In the genomic region with DNA sequence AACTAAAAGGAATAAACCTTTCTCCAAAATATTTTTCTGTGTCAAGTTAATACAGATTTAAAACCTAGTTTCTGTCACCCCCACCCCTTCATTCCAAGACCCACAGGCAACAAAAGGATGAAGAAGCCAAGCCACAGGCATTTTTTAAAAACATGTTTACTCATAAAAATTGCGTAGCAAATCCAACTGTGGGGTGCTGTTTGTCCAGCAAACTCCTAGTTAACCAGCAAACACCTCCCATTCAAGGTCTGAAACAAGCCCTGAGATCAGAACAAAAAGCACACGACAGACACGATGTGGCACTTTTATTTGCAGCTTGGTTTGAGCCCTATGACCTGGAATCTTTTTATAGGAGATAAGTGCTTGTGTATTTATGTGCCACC, we compare ENCODE assay signal across 17 cellular contexts.
DNase-seq lines count a peak whose midpoint lies in the region; ATAC-seq, FAIRE-seq and TF ChIP-seq lines count a peak whose summit lies in the region.
"Had no signal": no experiment of that assay in that cellular context is flagged by ENCODE, and none has a peak within 500 bp of the region (broad histone marks: within the 10 kb centered on the region; RNA-seq: fewer than 3 reads in every experiment).

No MANE protein-coding gene starts in this region.

- H2AFZ ChIP-seq in H1 (ENCODE audit: low read length), result no peak overlapping the region
- H2AFZ ChIP-seq in neural cell (ENCODE audit: low read depth, low read length), result no peak overlapping the region

- no peak overlapping the region for H3K14ac ChIP-seq in H1 (ENCODE audit: insufficient read length)

- H3K23ac ChIP-seq in H1 (ENCODE audit: insufficient read length), result no peak overlapping the region

- H3K27me3 ChIP-seq in Caco-2 (replicated peaks; ENCODE audit: control insufficient read depth, insufficient read depth, low read length) (no peaks in the 10 kb centered on the region), MG63 (no peaks in the 10 kb centered on the region), H1 (replicated peaks in 1 of 4; ENCODE audit: control insufficient read depth in 3 of 4, extremely low read depth in 1 of 4, insufficient read depth in 3 of 4, low read length in 3 of 4) (no peaks in the 10 kb centered on the region), neural cell (ENCODE audit: insufficient read depth, low read depth, low read length) (no peaks in the 10 kb centered on the region), upper lobe of right lung (no peaks in the 10 kb centered on the region)

- peak overlapping the region; percentile 71; the same call in 1 of the 2 replicates for H2AK5ac ChIP-seq in H1 (ENCODE audit: low read depth, low read length)

- peak overlapping the region; percentile 82 for H2BK5ac ChIP-seq in H1 (ENCODE audit: low read depth, low read length)

- H3K79me2 ChIP-seq in H1 (ENCODE audit: control insufficient read depth in 1 of 2, insufficient read depth in 2 of 2, low read length in 2 of 2) (peaks cover 0 to 16% of the 10 kb centered on the region in 2 experiments; a peak in 2 of 4 replicates), neural cell (replicated peaks; ENCODE audit: insufficient read depth, low read length) (no peaks in the 10 kb centered on the region)

- no peaks in the 10 kb centered on the region for H3K9me2 ChIP-seq in neural cell (ENCODE audit: insufficient read depth, low read length)

- TF ChIP-seq EP300 in H1 (IDR thresholded peaks at IDR 0.05; ENCODE audit: borderline replicate concordance in 1 of 2, low read depth in 2 of 2, low read length in 2 of 2) (0 out of 3 replicates have a peak, but pooled peaks of 1 of the 2 experiments have one; percentile 0), neural cell (conservative IDR thresholded peaks at IDR 0.05; ENCODE audit: poor library complexity, severe bottlenecking) (no peak)

- peaks cover 27% of the 10 kb centered on the region for H3K36me3 Mint-ChIP-seq in Caco-2 (ENCODE audit: insufficient read depth, unreplicated experiment)
- no peaks in the 10 kb centered on the region for H3K36me3 Mint-ChIP-seq in natural killer cell
- H3K36me3 Mint-ChIP-seq: stimulated activated effector memory CD8-positive, alpha-beta T cell treated with anti-CD3 and anti-CD28 coated beads, Interleukin-12 subunit alpha, Interleukin-12 subunit beta, amount 100 ng/mL, for 72 hours had no signal

- peak overlapping the region; percentile 19 for H4K5ac ChIP-seq in H1 (ENCODE audit: insufficient read length, low read depth, low read length)

- TF ChIP-seq POLR2A in H1 (IDR thresholded peaks at IDR 0.05; ENCODE audit: control extremely low read depth in 1 of 2, low read depth in 2 of 2, low read length in 2 of 2), result no peak

- ATAC-seq in natural killer cell (no peak), GM21390 (IDR thresholded peaks at IDR 0.05; ENCODE audit: unreplicated experiment) (no peak), upper lobe of right lung (no peak)
- no peak for ATAC-seq in activated CD4-positive, CD25-positive, alpha-beta regulatory T cell treated with anti-CD3 and anti-CD28 coated beads, Interleukin-2, amount 50 U/mL, for 24 hours
- ATAC-seq: activated T-cell treated with anti-CD3 and anti-CD28 coated beads, Interleukin-2, amount 50 U/mL, for 72 hours; stimulated activated effector memory CD8-positive, alpha-beta T cell treated with anti-CD3 and anti-CD28 coated beads, Interleukin-12 subunit alpha, Interleukin-12 subunit beta, amount 100 ng/mL, for 72 hours had no signal

- POLR2A ChIA-PET in Caco-2 (lab: Charles Lee) (interaction anchor here (0.8 to 1.0 kb wide), 2 partner anchors 24 to 50 kb away, joined by 4 read pairs; no protein-coding TSS in a partner anchor), H1 (lab: Charles Lee; ENCODE audit: partially characterized antibody) (interaction anchor here (0.9 to 1.6 kb wide), 3 partner anchors 17 to 79 kb away, joined by 3 to 5 read pairs (median 3); no protein-coding TSS in a partner anchor)

- no peak for FAIRE-seq in H1 (lab: Jason Lieb, UNC)

- peak overlapping the region; percentile 91 for H2BK12ac ChIP-seq in H1 (ENCODE audit: low read depth, low read length)

- H3K18ac ChIP-seq in H1 (ENCODE audit: extremely low read depth, low read length), result peak overlapping the region; percentile 89

- peak overlapping the region; percentile 86 for H3K27ac ChIP-seq in H1 (ENCODE audit: low read depth, low read length)
- peak overlapping the region; percentile 62 for H3K27ac ChIP-seq in neural cell (ENCODE audit: low read length)
- H3K27ac ChIP-seq in upper lobe of right lung, result no peak overlapping the region

- peaks cover 66% of the 10 kb centered on the region for H3K4me1 ChIP-seq in Caco-2
- peaks cover 10 to 39% (median 34%) of the 10 kb centered on the region in 4 experiments for H3K4me1 ChIP-seq in H1 (replicated peaks in 1 of 4; ENCODE audit: control insufficient read depth in 3 of 4, insufficient read depth in 4 of 4, low read length in 3 of 4)
- no peaks in the 10 kb centered on the region for H3K4me1 ChIP-seq in upper lobe of right lung

- peak overlapping the region; percentile 0 for H2BK120ac ChIP-seq in H1 (replicated peaks; ENCODE audit: low read depth, low read length)

- H3K27ac Mint-ChIP-seq in Caco-2 (ENCODE audit: unreplicated experiment), result peak overlapping the region; percentile 85
- no peak overlapping the region for H3K27ac Mint-ChIP-seq in natural killer cell
- H3K27ac Mint-ChIP-seq: activated T-cell treated with anti-CD3 and anti-CD28 coated beads, Interleukin-2, amount 50 U/mL, for 72 hours; stimulated activated effector memory CD8-positive, alpha-beta T cell treated with anti-CD3 and anti-CD28 coated beads, Interleukin-12 subunit alpha, Interleukin-12 subunit beta, amount 100 ng/mL, for 72 hours had no signal

- peak overlapping the region; percentile 48 for H4K91ac ChIP-seq in H1 (replicated peaks; ENCODE audit: insufficient read length, low read length)

- no peak for TF ChIP-seq CTCF in Caco-2 (IDR thresholded peaks at IDR 0.05; ENCODE audit: insufficient read depth in 1 of 2, low read depth in 1 of 2, low read length in 1 of 2, severe bottlenecking in 1 of 2, unreplicated experiment in 1 of 2)
- no peak for TF ChIP-seq CTCF in H1 (IDR thresholded peaks at IDR 0.05; ENCODE audit: control extremely low read depth in 1 of 3, insufficient read depth in 1 of 3, low read depth in 1 of 3, low read length in 3 of 3)
- TF ChIP-seq CTCF in neural cell (IDR thresholded peaks at IDR 0.05; ENCODE audit: poor library complexity, severe bottlenecking), result no peak
- no peak for TF ChIP-seq CTCF in natural killer cell (IDR thresholded peaks at IDR 0.05)
- TF ChIP-seq CTCF in upper lobe of right lung (IDR thresholded peaks at IDR 0.05), result no peak

- H4K20me1 ChIP-seq in H1 (replicated peaks in 1 of 2; ENCODE audit: control insufficient read depth in 1 of 2, insufficient read depth in 2 of 2, low read length in 2 of 2) (no peaks in the 10 kb centered on the region), neural cell (ENCODE audit: insufficient read depth) (no peaks in the 10 kb centered on the region)

- H3K4me2 ChIP-seq in H1 (ENCODE audit: insufficient read depth in 1 of 2, low read depth in 2 of 2, low read length in 2 of 2), result peak overlapping the region; percentile 51 to 67
- no peak overlapping the region for H3K4me2 ChIP-seq in neural cell (ENCODE audit: low read length)

- no peak overlapping the region for H3K56ac ChIP-seq in H1 (replicated peaks; ENCODE audit: insufficient read length, low read depth, low read length)

- H3K79me1 ChIP-seq in H1 (ENCODE audit: low read depth, low read length), result no peaks in the 10 kb centered on the region

- peak overlapping the region; percentile 78 for H3K4me3 Mint-ChIP-seq in Caco-2 (ENCODE audit: unreplicated experiment)
- H3K4me3 Mint-ChIP-seq in natural killer cell, result no peak overlapping the region
- H3K4me3 Mint-ChIP-seq: activated T-cell treated with anti-CD3 and anti-CD28 coated beads, Interleukin-2, amount 50 U/mL, for 72 hours; stimulated activated effector memory CD8-positive, alpha-beta T cell treated with anti-CD3 and anti-CD28 coated beads, Interleukin-12 subunit alpha, Interleukin-12 subunit beta, amount 100 ng/mL, for 72 hours had no signal

- intact Hi-C loops in Caco-2 (cut with micrococcal nuclease; ENCODE audit: unreplicated experiment), result loop anchor here (1.0 kb wide), 1 partner anchor 35 kb away; no protein-coding TSS in a partner anchor
- intact Hi-C loops in natural killer cell (cut with micrococcal nuclease), result no loop called here
- intact Hi-C loops in upper lobe of right lung (cut with DNase I), result no loop called here

- H3K9ac ChIP-seq in H1 (replicated peaks in 1 of 4; ENCODE audit: extremely low read depth in 1 of 4, low read depth in 3 of 4, low read length in 3 of 4) (peak overlapping the region in 1 of 4 experiments; percentile 46; a peak in 2 of 7 replicates), neural cell (ENCODE audit: low read length) (no peak overlapping the region)

- no peaks in the 10 kb centered on the region; the same call in 1 of the 2 replicates for H3K23me2 ChIP-seq in H1 (ENCODE audit: low read depth, low read length)

- no peaks in the 10 kb centered on the region for H3F3A ChIP-seq in neural cell (ENCODE audit: insufficient read depth, low read length, poor library complexity, severe bottlenecking)

- H3K9me3 ChIP-seq in Caco-2, result no peaks in the 10 kb centered on the region
- no peaks in the 10 kb centered on the region for H3K9me3 ChIP-seq in MG63
- no peaks in the 10 kb centered on the region for H3K9me3 ChIP-seq in H1 (ENCODE audit: insufficient read depth in 2 of 2, low read depth in 1 of 2, low read length in 1 of 2)
- no peaks in the 10 kb centered on the region for H3K9me3 ChIP-seq in neural cell (ENCODE audit: low read length)
- H3K9me3 ChIP-seq in upper lobe of right lung, result no peaks in the 10 kb centered on the region

- peak overlapping the region; percentile 17; the same call in 1 of the 2 replicates for H4K8ac ChIP-seq in H1 (ENCODE audit: extremely low read depth, insufficient read depth, low read length)

- CTCF ChIA-PET in Caco-2 (lab: Charles Lee) (interaction anchor here (0.7 to 1.1 kb wide), 2 partner anchors 56 to 230 kb away, joined by 4 to 5 read pairs; no protein-coding TSS in a partner anchor), H1 (lab: Charles Lee; ENCODE audit: partially characterized antibody) (interaction anchor here (0.7 to 6.3 kb wide), 12 partner anchors 11 to 226 kb away, joined by 3 to 53 read pairs (median 6); no protein-coding TSS in a partner anchor)

- TF ChIP-seq RAD21 in H1 (IDR thresholded peaks at IDR 0.05 in 1 of 2, conservative IDR thresholded peaks at IDR 0.05 in 1 of 2; ENCODE audit: low read depth in 2 of 2, low read length in 2 of 2) (no peak), neural cell (conservative IDR thresholded peaks at IDR 0.05) (no peak)

- peaks cover 39% of the 10 kb centered on the region for H3K4me1 Mint-ChIP-seq in Caco-2 (ENCODE audit: low read depth, unreplicated experiment)
- no peaks in the 10 kb centered on the region for H3K4me1 Mint-ChIP-seq in natural killer cell
- H3K4me1 Mint-ChIP-seq: stimulated activated effector memory CD8-positive, alpha-beta T cell treated with anti-CD3 and anti-CD28 coated beads, Interleukin-12 subunit alpha, Interleukin-12 subunit beta, amount 100 ng/mL, for 72 hours had no signal

- H3K36me3 ChIP-seq in Caco-2 (ENCODE audit: control insufficient read depth, insufficient read depth, low read length) (no peaks in the 10 kb centered on the region), MG63 (no peaks in the 10 kb centered on the region), H1 (ENCODE audit: control insufficient read depth in 2 of 4, insufficient read depth in 4 of 4, low read length in 3 of 4) (peaks cover 0 to 6% (median 2%) of the 10 kb centered on the region in 4 experiments; a peak in 2 of 8 replicates), neural cell (ENCODE audit: insufficient read depth, low read length) (no peaks in the 10 kb centered on the region), upper lobe of right lung (no peaks in the 10 kb centered on the region)

- BruUV-seq in Caco-2 (replicated peaks; lab: Mats Ljungman, UMichigan), result no TSS peak

- no peak for DNase-seq in Caco-2
- peak; percentile 10 for DNase-seq in MG63
- no peak for DNase-seq in H1 (ENCODE audit: low read depth in 1 of 2, low spot score in 2 of 2)
- no peak for DNase-seq in natural killer cell
- no peak for DNase-seq in upper lobe of right lung
- DNase-seq: activated CD4-positive, alpha-beta T cell treated with anti-CD3 and anti-CD28 coated beads, Interleukin-2, amount 50 U/mL, for 4 hours; activated T-cell treated with anti-CD3 and anti-CD28 coated beads, Interleukin-2, amount 50 U/mL, for 72 hours; GOT3; Kasumi-1; NCI-H2029; NCI-H526; T1000 had no signal

- H3K27me3 Mint-ChIP-seq in Caco-2 (ENCODE audit: insufficient read depth, unreplicated experiment), result no peaks in the 10 kb centered on the region
- peaks cover 0 to 3% of the 10 kb centered on the region in 2 donors for H3K27me3 Mint-ChIP-seq in natural killer cell (ENCODE audit: low read depth in 2 of 2)

- H3K9me3 Mint-ChIP-seq in Caco-2 (ENCODE audit: unreplicated experiment) (no peaks in the 10 kb centered on the region), natural killer cell (no peaks in the 10 kb centered on the region)
- H3K9me3 Mint-ChIP-seq: activated T-cell treated with anti-CD3 and anti-CD28 coated beads, Interleukin-2, amount 50 U/mL, for 72 hours; stimulated activated effector memory CD8-positive, alpha-beta T cell treated with anti-CD3 and anti-CD28 coated beads, Interleukin-12 subunit alpha, Interleukin-12 subunit beta, amount 100 ng/mL, for 72 hours had no signal

- H3K4me3 ChIP-seq in Caco-2 (ENCODE audit: low read depth, low read length) (no peak overlapping the region), MG63 (no peak overlapping the region), H1 (ENCODE audit: extremely low read depth in 1 of 4, insufficient read depth in 2 of 4, low read depth in 3 of 4, low read length in 4 of 4) (peak overlapping the region in 1 of 4 experiments; percentile 30; a peak in 2 of 8 replicates), neural cell (ENCODE audit: low read length) (no peak overlapping the region), upper lobe of right lung (no peak overlapping the region)
- H3K4me3 ChIP-seq: lung had no signal

- 72% methylated on average over 3 of the region's 3 CpGs; no CpG with 5 or more reads in 1 of the 2 experiments for WGBS in H1 (ENCODE audit: extremely low coverage in 1 of 2, insufficient coverage in 1 of 2, insufficient read length in 1 of 2, insufficient replicate concordance in 2 of 2, low coverage in 1 of 2, low lambda C conversion rate in 2 of 2, missing lambda C conversion rate in 1 of 2), 2 experiments

- H2BK15ac ChIP-seq in H1 (ENCODE audit: low read length), result no peak overlapping the region

- H3K4ac ChIP-seq in H1 (replicated peaks; ENCODE audit: insufficient read length, low read depth, low read length), result peak overlapping the region; percentile 1

- H2BK20ac ChIP-seq in H1 (ENCODE audit: low read length), result peak overlapping the region; percentile 91
